ENCODE assay signal across 29 cellular contexts in the genomic region with DNA sequence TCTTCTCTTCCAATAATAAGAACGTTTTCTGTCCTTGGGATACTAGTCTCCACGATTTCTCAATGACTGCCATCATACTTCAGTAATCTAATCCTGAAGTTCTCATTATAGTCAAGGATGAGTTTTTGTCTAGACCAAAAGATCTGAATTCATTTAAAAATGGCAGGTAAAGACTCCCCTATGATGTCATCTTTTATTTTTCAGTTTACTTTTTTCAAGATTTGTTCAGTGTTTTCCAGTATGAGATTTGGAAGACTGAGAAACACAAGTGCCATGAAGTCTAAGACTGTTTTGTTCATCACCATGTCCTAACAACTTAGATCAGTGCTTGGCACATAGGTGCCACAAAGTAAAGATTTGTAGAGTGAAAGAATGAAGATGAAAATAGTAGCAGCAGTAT.
"Had no signal": no experiment of that assay in that cellular context is flagged by ENCODE, and none has a peak within 500 bp of the region (broad histone marks: within the 10 kb centered on the region; RNA-seq: fewer than 3 reads in every experiment).

No MANE protein-coding gene starts in this region.

- H3K9me3 Mint-ChIP-seq: stimulated activated effector memory CD8-positive, alpha-beta T cell treated with anti-CD3 and anti-CD28 coated beads, Interleukin-12 subunit alpha, Interleukin-12 subunit beta, amount 100 ng/mL, for 72 hours; stimulated activated memory B cell treated with anti-CD40 and anti-IgM and Interleukin-4, amounts not matched to agents 10 μg/mL and 1 μg/mL and 100 μg/mL, for 72 hours; stimulated activated naive B cell treated with anti-CD40 and anti-IgM and Interleukin-4, amounts not matched to agents 10 μg/mL and 1 μg/mL and 100 μg/mL, for 72 hours; stimulated activated naive CD8-positive, alpha-beta T cell treated with anti-CD3 and anti-CD28 coated beads, Interleukin-15, amount 100 ng/mL, for 72 hours; stimulated activated naive CD8-positive, alpha-beta T cell treated with anti-CD3 and anti-CD28 coated beads, Interleukin-15, Interleukin-2, amounts not matched to agents 100 ng/mL and 50 ng/mL, for 24 hours; type B pancreatic cell had no signal

- H3K4me1 ChIP-seq: stomach, suprapubic skin, testis, thyroid gland, tibial artery, tibial nerve, transverse colon, upper lobe of left lung, upper lobe of right lung, uterus, vagina had no signal

- H3K27ac Mint-ChIP-seq: stimulated activated effector memory CD8-positive, alpha-beta T cell treated with anti-CD3 and anti-CD28 coated beads, Interleukin-12 subunit alpha, Interleukin-12 subunit beta, amount 100 ng/mL, for 72 hours; stimulated activated memory B cell treated with anti-CD40 and anti-IgM and Interleukin-4, amounts not matched to agents 10 μg/mL and 1 μg/mL and 100 μg/mL, for 72 hours; stimulated activated naive B cell treated with anti-CD40 and anti-IgM and Interleukin-4, amounts not matched to agents 10 μg/mL and 1 μg/mL and 100 μg/mL, for 72 hours; stimulated activated naive CD8-positive, alpha-beta T cell treated with anti-CD3 and anti-CD28 coated beads, Interleukin-15, amount 100 ng/mL, for 72 hours; stimulated activated naive CD8-positive, alpha-beta T cell treated with anti-CD3 and anti-CD28 coated beads, Interleukin-15, Interleukin-2, amounts not matched to agents 100 ng/mL and 50 ng/mL, for 24 hours; type B pancreatic cell had no signal

- DNase-seq: stimulated activated CD4-positive, alpha-beta T cell treated with anti-CD3 and anti-CD28 coated beads, Interleukin-2, amount 100 ng/mL, for 48 hours; stimulated activated CD4-positive, alpha-beta T cell treated with anti-CD3 and anti-CD28 coated beads, Interleukin-4, amount 100 ng/mL, for 1 hour; stimulated activated CD4-positive, alpha-beta T cell treated with anti-CD3 and anti-CD28 coated beads, Interleukin-4, amount 100 ng/mL, for 24 hours; stimulated activated CD4-positive, alpha-beta T cell treated with anti-CD3 and anti-CD28 coated beads, Interleukin-4, amount 100 ng/mL, for 4 hours; stimulated activated CD8-positive, alpha-beta memory T cell treated with anti-CD3 and anti-CD28 coated beads, Interleukin-4, amount 100 ng/mL, for 48 hours; stimulated activated naive B cell treated with anti-CD40 and anti-IgM and Interleukin-4, amounts not matched to agents 10 μg/mL and 1 μg/mL and 100 μg/mL, for 72 hours; stimulated activated naive CD4-positive, alpha-beta T cell; stimulated activated naive CD4-positive, alpha-beta T cell treated with Interleukin-2 at 50 U/mL for 16 hours; stimulated activated naive CD8-positive, alpha-beta T cell treated with anti-CD3 and anti-CD28 coated beads, Interleukin-15, amount 100 ng/mL, for 72 hours; stimulated activated naive CD8-positive, alpha-beta T cell treated with anti-CD3 and anti-CD28 coated beads, Interleukin-15, Interleukin-2, amounts not matched to agents 100 U/mL and 50 U/mL, for 24 hours; stomach; substantia nigra; testis; thyroid gland; tibial artery; transverse colon; trophoblast cell; upper lobe of left lung; upper lobe of right lung; uterus had no signal

- H3K27me3 Mint-ChIP-seq: stimulated activated memory B cell treated with anti-CD40 and anti-IgM and Interleukin-4, amounts not matched to agents 10 μg/mL and 1 μg/mL and 100 μg/mL, for 72 hours; stimulated activated naive B cell treated with anti-CD40 and anti-IgM and Interleukin-4, amounts not matched to agents 10 μg/mL and 1 μg/mL and 100 μg/mL, for 72 hours; stimulated activated naive CD8-positive, alpha-beta T cell treated with anti-CD3 and anti-CD28 coated beads, Interleukin-15, amount 100 ng/mL, for 72 hours; stimulated activated naive CD8-positive, alpha-beta T cell treated with anti-CD3 and anti-CD28 coated beads, Interleukin-15, Interleukin-2, amounts not matched to agents 100 ng/mL and 50 ng/mL, for 24 hours; type B pancreatic cell had no signal

- H3K27ac ChIP-seq: stomach, suprapubic skin, testis, thoracic aorta, thyroid gland, tibial artery, tibial nerve, transverse colon, upper lobe of left lung, upper lobe of right lung, uterus, vagina had no signal

- H3K9me3 ChIP-seq: stomach, suprapubic skin, testis, thoracic aorta, thyroid gland, tibial artery, tibial nerve, transverse colon, upper lobe of left lung, upper lobe of right lung, uterus, vagina had no signal

- H3K27me3 ChIP-seq: stomach, suprapubic skin, testis, thyroid gland, tibial artery, tibial nerve, transverse colon, upper lobe of left lung, upper lobe of right lung, uterus, vagina had no signal

- H3K4me1 Mint-ChIP-seq: stimulated activated effector memory CD8-positive, alpha-beta T cell treated with anti-CD3 and anti-CD28 coated beads, Interleukin-12 subunit alpha, Interleukin-12 subunit beta, amount 100 ng/mL, for 72 hours; stimulated activated memory B cell treated with anti-CD40 and anti-IgM and Interleukin-4, amounts not matched to agents 10 μg/mL and 1 μg/mL and 100 μg/mL, for 72 hours; stimulated activated naive B cell treated with anti-CD40 and anti-IgM and Interleukin-4, amounts not matched to agents 10 μg/mL and 1 μg/mL and 100 μg/mL, for 72 hours; stimulated activated naive CD8-positive, alpha-beta T cell treated with anti-CD3 and anti-CD28 coated beads, Interleukin-15, amount 100 ng/mL, for 72 hours had no signal

- H3K4me3 ChIP-seq: stomach, suprapubic skin, testis, thoracic aorta, thyroid gland, tibial artery, tibial nerve, transverse colon, upper lobe of left lung, upper lobe of right lung, uterus, vagina had no signal

- H3K4me3 Mint-ChIP-seq: stimulated activated effector memory CD8-positive, alpha-beta T cell treated with anti-CD3 and anti-CD28 coated beads, Interleukin-12 subunit alpha, Interleukin-12 subunit beta, amount 100 ng/mL, for 72 hours; stimulated activated memory B cell treated with anti-CD40 and anti-IgM and Interleukin-4, amounts not matched to agents 10 μg/mL and 1 μg/mL and 100 μg/mL, for 72 hours; stimulated activated naive B cell treated with anti-CD40 and anti-IgM and Interleukin-4, amounts not matched to agents 10 μg/mL and 1 μg/mL and 100 μg/mL, for 72 hours; stimulated activated naive CD8-positive, alpha-beta T cell treated with anti-CD3 and anti-CD28 coated beads, Interleukin-15, amount 100 ng/mL, for 72 hours; stimulated activated naive CD8-positive, alpha-beta T cell treated with anti-CD3 and anti-CD28 coated beads, Interleukin-15, Interleukin-2, amounts not matched to agents 100 ng/mL and 50 ng/mL, for 24 hours; type B pancreatic cell had no signal

- FAIRE-seq: urothelium cell line had no signal

- ATAC-seq: stimulated activated effector memory CD8-positive, alpha-beta T cell treated with anti-CD3 and anti-CD28 coated beads, Interleukin-12 subunit alpha, Interleukin-12 subunit beta, amount 100 ng/mL, for 72 hours; stimulated activated memory B cell treated with anti-CD40 and anti-IgM and Interleukin-4, amounts not matched to agents 10 μg/mL and 1 μg/mL and 100 μg/mL, for 72 hours; stimulated activated naive B cell treated with anti-CD40 and anti-IgM and Interleukin-4, amounts not matched to agents 10 μg/mL and 1 μg/mL and 100 μg/mL, for 72 hours; stimulated activated naive CD8-positive, alpha-beta T cell treated with anti-CD3 and anti-CD28 coated beads, Interleukin-15, amount 100 ng/mL, for 72 hours; stimulated activated naive CD8-positive, alpha-beta T cell treated with anti-CD3 and anti-CD28 coated beads, Interleukin-15, Interleukin-2, amounts not matched to agents 100 U/mL and 50 U/mL, for 24 hours; upper lobe of right lung had no signal
